Comparison of ENCODE assay signal across 8 cellular contexts in genomic region chr17:44121997-44122824, GRCh38.
A peak's percentile ranks its signal among the peaks of the same experiment; 100 is the strongest.
DNase-seq lines count a peak whose midpoint lies in the region; ATAC-seq and TF ChIP-seq lines count a peak whose summit lies in the region.

No MANE protein-coding gene starts in this region.

- H3K4me1 Mint-ChIP-seq in dendritic cell treated with granulocyte-macrophage colony-stimulating factor and Interleukin-4, amounts not matched to agents 40 ng/mL and 50 ng/mL, for 4 days (ENCODE audit: low read depth) = peaks cover 41% of the 10 kb centered on the region
- peaks cover 47% of the 10 kb centered on the region for H3K4me1 Mint-ChIP-seq in nephron progenitor cell

- H3K4me3 Mint-ChIP-seq in dendritic cell treated with granulocyte-macrophage colony-stimulating factor and Interleukin-4, amounts not matched to agents 40 ng/mL and 50 ng/mL, for 4 days = peak overlapping the region; percentile 90
- H3K4me3 Mint-ChIP-seq in nephron progenitor cell = peak overlapping the region; percentile 96

- TF ChIP-seq CTCF in nephron progenitor cell (IDR thresholded peaks at IDR 0.05) = no peak

- H3K27ac ChIP-seq in BLaER1 = peak overlapping the region; percentile 99

- peaks cover 29% of the 10 kb centered on the region for H3K36me3 ChIP-seq in BLaER1

- H3K27ac Mint-ChIP-seq in dendritic cell treated with granulocyte-macrophage colony-stimulating factor and Interleukin-4, amounts not matched to agents 40 ng/mL and 50 ng/mL, for 4 days = peak overlapping the region; percentile 96
- no peak overlapping the region for H3K27ac Mint-ChIP-seq in nephron progenitor cell

- H3K4me1 ChIP-seq in BLaER1 = peaks cover 65% of the 10 kb centered on the region

- no peak for ATAC-seq in HG03521 (IDR thresholded peaks at IDR 0.05; ENCODE audit: unreplicated experiment)

- peak; percentile 35 for DNase-seq in MV-4-11 (lab: John Stamatoyannopoulos, UW)
- no peak for DNase-seq in nephron progenitor cell
- DNase-seq in AG08396 (ENCODE audit: low spot score) = no peak
- DNase-seq in activated CD8-positive, alpha-beta memory T cell treated with anti-CD3 and anti-CD28 coated beads for 24 hours = no peak
- no peak for DNase-seq in NCI-H2227 (lab: John Stamatoyannopoulos, UW; ENCODE audit: unreplicated experiment)

- peak overlapping the region; percentile 98 for H3K9ac ChIP-seq in BLaER1

- H3K4me3 ChIP-seq in BLaER1 = peak overlapping the region; percentile 99

- no peaks in the 10 kb centered on the region for H3K27me3 ChIP-seq in BLaER1

- peak overlapping the region; percentile 95 for H3K4me2 ChIP-seq in BLaER1

- H4K20me1 ChIP-seq in BLaER1 = peaks cover 59% of the 10 kb centered on the region

- peaks cover 36% of the 10 kb centered on the region for H3K36me3 Mint-ChIP-seq in dendritic cell treated with granulocyte-macrophage colony-stimulating factor and Interleukin-4, amounts not matched to agents 40 ng/mL and 50 ng/mL, for 4 days (ENCODE audit: low read depth)
- no peaks in the 10 kb centered on the region for H3K36me3 Mint-ChIP-seq in nephron progenitor cell (ENCODE audit: low read depth)

- H3K9me3 ChIP-seq in BLaER1 = no peaks in the 10 kb centered on the region

- no peaks in the 10 kb centered on the region for H3K9me3 Mint-ChIP-seq in dendritic cell treated with granulocyte-macrophage colony-stimulating factor and Interleukin-4, amounts not matched to agents 40 ng/mL and 50 ng/mL, for 4 days
- H3K9me3 Mint-ChIP-seq in nephron progenitor cell = no peaks in the 10 kb centered on the region

- intact Hi-C loops in dendritic cell treated with granulocyte-macrophage colony-stimulating factor and Interleukin-4, amounts not matched to agents 40 ng/mL and 50 ng/mL, for 4 days (cut with micrococcal nuclease) = loop anchor here (2.0 kb wide), 1 partner anchor 19 kb away; the partner anchor contains the start of gene HROB

- no peaks in the 10 kb centered on the region for H3K27me3 Mint-ChIP-seq in dendritic cell treated with granulocyte-macrophage colony-stimulating factor and Interleukin-4, amounts not matched to agents 40 ng/mL and 50 ng/mL, for 4 days
- H3K27me3 Mint-ChIP-seq in nephron progenitor cell (ENCODE audit: low read depth, poor library complexity) = peaks cover 12% of the 10 kb centered on the region
